1 cellular context compared by ENCODE assay signal in the genomic region with DNA sequence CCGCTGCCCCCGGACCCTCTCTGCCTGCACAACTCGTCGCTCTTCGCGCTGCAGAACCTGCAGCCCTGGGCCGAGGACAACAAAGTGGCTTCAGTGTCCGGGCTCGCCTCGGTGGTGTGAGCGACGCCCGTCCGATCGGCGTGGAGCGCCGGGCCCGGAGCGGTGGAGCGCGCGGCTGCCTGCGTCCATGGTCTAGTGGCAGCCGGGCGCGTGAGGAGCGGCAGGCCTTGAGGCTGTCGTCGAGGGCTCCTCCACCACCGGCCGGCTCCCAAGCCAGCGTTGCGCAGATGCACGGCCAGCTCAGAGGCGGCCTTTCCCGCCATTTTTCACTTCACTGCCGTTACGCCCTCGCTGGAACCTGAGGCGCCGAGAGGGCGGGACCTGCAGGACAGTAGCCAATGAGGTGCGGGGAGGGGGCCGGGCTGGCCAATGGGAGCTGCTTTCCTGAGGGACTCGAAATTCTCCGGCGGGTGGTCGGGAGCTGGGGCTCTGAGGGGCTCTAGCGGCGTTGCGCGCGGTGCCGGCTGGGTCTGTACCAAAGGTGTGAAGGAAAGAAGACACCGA.
A peak's percentile ranks its signal among the peaks of the same experiment; 100 is the strongest.
TF ChIP-seq lines count a peak whose summit lies in the region.

No MANE protein-coding gene starts in this region.

TF ChIP-seq in WTC11, 78 proteins besides CTCF, POLR2A, EP300 and RAD21 (continued from another document and continues in another):
- TF ChIP-seq, protein P1, sequence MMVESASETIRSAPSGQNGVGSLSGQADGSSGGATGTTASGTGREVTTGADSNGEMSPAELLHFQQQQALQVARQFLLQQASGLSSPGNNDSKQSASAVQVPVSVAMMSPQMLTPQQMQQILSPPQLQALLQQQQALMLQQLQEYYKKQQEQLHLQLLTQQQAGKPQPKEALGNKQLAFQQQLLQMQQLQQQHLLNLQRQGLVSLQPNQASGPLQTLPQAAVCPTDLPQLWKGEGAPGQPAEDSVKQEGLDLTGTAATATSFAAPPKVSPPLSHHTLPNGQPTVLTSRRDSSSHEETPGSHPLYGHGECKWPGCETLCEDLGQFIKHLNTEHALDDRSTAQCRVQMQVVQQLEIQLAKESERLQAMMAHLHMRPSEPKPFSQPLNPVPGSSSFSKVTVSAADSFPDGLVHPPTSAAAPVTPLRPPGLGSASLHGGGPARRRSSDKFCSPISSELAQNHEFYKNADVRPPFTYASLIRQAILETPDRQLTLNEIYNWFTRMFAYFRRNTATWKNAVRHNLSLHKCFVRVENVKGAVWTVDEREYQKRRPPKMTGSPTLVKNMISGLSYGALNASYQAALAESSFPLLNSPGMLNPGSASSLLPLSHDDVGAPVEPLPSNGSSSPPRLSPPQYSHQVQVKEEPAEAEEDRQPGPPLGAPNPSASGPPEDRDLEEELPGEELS (CRISPR knock-in tag; IDR thresholded peaks at IDR 0.05) = peak; percentile 96
- peak; percentile 57; the same call in 1 of the 2 replicates for TF ChIP-seq KAT7 (CRISPR knock-in tag; IDR thresholded peaks at IDR 0.05; ENCODE audit: borderline replicate concordance)
- TF ChIP-seq, protein P2, sequence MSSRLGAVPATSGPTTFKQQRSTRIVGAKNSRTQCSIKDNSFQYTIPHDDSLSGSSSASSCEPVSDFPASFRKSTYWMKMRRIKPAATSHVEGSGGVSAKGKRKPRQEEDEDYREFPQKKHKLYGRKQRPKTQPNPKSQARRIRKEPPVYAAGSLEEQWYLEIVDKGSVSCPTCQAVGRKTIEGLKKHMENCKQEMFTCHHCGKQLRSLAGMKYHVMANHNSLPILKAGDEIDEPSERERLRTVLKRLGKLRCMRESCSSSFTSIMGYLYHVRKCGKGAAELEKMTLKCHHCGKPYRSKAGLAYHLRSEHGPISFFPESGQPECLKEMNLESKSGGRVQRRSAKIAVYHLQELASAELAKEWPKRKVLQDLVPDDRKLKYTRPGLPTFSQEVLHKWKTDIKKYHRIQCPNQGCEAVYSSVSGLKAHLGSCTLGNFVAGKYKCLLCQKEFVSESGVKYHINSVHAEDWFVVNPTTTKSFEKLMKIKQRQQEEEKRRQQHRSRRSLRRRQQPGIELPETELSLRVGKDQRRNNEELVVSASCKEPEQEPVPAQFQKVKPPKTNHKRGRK (CRISPR knock-in tag; IDR thresholded peaks at IDR 0.05; ENCODE audit: borderline replicate concordance) = 0 out of 2 replicates have a peak, but pooled peaks have one; percentile 15
- TF ChIP-seq, protein P3, sequence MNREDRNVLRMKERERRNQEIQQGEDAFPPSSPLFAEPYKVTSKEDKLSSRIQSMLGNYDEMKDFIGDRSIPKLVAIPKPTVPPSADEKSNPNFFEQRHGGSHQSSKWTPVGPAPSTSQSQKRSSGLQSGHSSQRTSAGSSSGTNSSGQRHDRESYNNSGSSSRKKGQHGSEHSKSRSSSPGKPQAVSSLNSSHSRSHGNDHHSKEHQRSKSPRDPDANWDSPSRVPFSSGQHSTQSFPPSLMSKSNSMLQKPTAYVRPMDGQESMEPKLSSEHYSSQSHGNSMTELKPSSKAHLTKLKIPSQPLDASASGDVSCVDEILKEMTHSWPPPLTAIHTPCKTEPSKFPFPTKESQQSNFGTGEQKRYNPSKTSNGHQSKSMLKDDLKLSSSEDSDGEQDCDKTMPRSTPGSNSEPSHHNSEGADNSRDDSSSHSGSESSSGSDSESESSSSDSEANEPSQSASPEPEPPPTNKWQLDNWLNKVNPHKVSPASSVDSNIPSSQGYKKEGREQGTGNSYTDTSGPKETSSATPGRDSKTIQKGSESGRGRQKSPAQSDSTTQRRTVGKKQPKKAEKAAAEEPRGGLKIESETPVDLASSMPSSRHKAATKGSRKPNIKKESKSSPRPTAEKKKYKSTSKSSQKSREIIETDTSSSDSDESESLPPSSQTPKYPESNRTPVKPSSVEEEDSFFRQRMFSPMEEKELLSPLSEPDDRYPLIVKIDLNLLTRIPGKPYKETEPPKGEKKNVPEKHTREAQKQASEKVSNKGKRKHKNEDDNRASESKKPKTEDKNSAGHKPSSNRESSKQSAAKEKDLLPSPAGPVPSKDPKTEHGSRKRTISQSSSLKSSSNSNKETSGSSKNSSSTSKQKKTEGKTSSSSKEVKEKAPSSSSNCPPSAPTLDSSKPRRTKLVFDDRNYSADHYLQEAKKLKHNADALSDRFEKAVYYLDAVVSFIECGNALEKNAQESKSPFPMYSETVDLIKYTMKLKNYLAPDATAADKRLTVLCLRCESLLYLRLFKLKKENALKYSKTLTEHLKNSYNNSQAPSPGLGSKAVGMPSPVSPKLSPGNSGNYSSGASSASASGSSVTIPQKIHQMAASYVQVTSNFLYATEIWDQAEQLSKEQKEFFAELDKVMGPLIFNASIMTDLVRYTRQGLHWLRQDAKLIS (CRISPR knock-in tag; IDR thresholded peaks at IDR 0.05; ENCODE audit: borderline replicate concordance) = peak; percentile 97
- TF ChIP-seq, protein P4, sequence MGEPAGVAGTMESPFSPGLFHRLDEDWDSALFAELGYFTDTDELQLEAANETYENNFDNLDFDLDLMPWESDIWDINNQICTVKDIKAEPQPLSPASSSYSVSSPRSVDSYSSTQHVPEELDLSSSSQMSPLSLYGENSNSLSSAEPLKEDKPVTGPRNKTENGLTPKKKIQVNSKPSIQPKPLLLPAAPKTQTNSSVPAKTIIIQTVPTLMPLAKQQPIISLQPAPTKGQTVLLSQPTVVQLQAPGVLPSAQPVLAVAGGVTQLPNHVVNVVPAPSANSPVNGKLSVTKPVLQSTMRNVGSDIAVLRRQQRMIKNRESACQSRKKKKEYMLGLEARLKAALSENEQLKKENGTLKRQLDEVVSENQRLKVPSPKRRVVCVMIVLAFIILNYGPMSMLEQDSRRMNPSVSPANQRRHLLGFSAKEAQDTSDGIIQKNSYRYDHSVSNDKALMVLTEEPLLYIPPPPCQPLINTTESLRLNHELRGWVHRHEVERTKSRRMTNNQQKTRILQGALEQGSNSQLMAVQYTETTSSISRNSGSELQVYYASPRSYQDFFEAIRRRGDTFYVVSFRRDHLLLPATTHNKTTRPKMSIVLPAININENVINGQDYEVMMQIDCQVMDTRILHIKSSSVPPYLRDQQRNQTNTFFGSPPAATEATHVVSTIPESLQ (CRISPR knock-in tag; IDR thresholded peaks at IDR 0.05) = 0 out of 2 replicates have a peak, but pooled peaks have one; percentile 48
- TF ChIP-seq, protein P5, sequence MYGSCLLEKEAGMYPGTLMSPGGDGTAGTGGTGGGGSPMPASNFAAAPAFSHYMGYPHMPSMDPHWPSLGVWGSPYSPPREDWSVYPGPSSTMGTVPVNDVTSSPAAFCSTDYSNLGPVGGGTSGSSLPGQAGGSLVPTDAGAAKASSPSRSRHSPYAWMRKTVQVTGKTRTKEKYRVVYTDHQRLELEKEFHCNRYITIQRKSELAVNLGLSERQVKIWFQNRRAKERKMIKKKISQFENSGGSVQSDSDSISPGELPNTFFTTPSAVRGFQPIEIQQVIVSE (CRISPR knock-in tag; IDR thresholded peaks at IDR 0.05; ENCODE audit: borderline replicate concordance) = no peak
- peak; percentile 76; the same call in 1 of the 2 replicates for TF ChIP-seq ESRRA (CRISPR knock-in tag; IDR thresholded peaks at IDR 0.05; ENCODE audit: borderline replicate concordance)
- TF ChIP-seq, protein P6, sequence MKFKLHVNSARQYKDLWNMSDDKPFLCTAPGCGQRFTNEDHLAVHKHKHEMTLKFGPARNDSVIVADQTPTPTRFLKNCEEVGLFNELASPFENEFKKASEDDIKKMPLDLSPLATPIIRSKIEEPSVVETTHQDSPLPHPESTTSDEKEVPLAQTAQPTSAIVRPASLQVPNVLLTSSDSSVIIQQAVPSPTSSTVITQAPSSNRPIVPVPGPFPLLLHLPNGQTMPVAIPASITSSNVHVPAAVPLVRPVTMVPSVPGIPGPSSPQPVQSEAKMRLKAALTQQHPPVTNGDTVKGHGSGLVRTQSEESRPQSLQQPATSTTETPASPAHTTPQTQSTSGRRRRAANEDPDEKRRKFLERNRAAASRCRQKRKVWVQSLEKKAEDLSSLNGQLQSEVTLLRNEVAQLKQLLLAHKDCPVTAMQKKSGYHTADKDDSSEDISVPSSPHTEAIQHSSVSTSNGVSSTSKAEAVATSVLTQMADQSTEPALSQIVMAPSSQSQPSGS (CRISPR knock-in tag; IDR thresholded peaks at IDR 0.05; ENCODE audit: borderline replicate concordance, low read depth) = 0 out of 2 replicates have a peak, but pooled peaks have one; percentile 76
- TF ChIP-seq ZNF232 (CRISPR knock-in tag; IDR thresholded peaks at IDR 0.05) = no peak; the same call in 1 of the 2 replicates
- TF ChIP-seq, protein P7, sequence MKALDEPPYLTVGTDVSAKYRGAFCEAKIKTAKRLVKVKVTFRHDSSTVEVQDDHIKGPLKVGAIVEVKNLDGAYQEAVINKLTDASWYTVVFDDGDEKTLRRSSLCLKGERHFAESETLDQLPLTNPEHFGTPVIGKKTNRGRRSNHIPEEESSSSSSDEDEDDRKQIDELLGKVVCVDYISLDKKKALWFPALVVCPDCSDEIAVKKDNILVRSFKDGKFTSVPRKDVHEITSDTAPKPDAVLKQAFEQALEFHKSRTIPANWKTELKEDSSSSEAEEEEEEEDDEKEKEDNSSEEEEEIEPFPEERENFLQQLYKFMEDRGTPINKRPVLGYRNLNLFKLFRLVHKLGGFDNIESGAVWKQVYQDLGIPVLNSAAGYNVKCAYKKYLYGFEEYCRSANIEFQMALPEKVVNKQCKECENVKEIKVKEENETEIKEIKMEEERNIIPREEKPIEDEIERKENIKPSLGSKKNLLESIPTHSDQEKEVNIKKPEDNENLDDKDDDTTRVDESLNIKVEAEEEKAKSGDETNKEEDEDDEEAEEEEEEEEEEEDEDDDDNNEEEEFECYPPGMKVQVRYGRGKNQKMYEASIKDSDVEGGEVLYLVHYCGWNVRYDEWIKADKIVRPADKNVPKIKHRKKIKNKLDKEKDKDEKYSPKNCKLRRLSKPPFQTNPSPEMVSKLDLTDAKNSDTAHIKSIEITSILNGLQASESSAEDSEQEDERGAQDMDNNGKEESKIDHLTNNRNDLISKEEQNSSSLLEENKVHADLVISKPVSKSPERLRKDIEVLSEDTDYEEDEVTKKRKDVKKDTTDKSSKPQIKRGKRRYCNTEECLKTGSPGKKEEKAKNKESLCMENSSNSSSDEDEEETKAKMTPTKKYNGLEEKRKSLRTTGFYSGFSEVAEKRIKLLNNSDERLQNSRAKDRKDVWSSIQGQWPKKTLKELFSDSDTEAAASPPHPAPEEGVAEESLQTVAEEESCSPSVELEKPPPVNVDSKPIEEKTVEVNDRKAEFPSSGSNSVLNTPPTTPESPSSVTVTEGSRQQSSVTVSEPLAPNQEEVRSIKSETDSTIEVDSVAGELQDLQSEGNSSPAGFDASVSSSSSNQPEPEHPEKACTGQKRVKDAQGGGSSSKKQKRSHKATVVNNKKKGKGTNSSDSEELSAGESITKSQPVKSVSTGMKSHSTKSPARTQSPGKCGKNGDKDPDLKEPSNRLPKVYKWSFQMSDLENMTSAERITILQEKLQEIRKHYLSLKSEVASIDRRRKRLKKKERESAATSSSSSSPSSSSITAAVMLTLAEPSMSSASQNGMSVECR (CRISPR knock-in tag; IDR thresholded peaks at IDR 0.05; ENCODE audit: borderline replicate concordance) = peak; percentile 79
- peak; percentile 92 for TF ChIP-seq TEAD1 (CRISPR knock-in tag; IDR thresholded peaks at IDR 0.05)
- TF ChIP-seq, protein P8, sequence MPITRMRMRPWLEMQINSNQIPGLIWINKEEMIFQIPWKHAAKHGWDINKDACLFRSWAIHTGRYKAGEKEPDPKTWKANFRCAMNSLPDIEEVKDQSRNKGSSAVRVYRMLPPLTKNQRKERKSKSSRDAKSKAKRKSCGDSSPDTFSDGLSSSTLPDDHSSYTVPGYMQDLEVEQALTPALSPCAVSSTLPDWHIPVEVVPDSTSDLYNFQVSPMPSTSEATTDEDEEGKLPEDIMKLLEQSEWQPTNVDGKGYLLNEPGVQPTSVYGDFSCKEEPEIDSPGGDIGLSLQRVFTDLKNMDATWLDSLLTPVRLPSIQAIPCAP (CRISPR knock-in tag; IDR thresholded peaks at IDR 0.05) = peak; percentile 96
- no peak for TF ChIP-seq ZNF416 (CRISPR knock-in tag; IDR thresholded peaks at IDR 0.05)
- TF ChIP-seq CREM (CRISPR knock-in tag; IDR thresholded peaks at IDR 0.05) = peak; percentile 54; the same call in 1 of the 2 replicates
- TF ChIP-seq RELA (CRISPR knock-in tag; IDR thresholded peaks at IDR 0.05; ENCODE audit: borderline replicate concordance) = peak; percentile 88
- TF ChIP-seq, protein P9, sequence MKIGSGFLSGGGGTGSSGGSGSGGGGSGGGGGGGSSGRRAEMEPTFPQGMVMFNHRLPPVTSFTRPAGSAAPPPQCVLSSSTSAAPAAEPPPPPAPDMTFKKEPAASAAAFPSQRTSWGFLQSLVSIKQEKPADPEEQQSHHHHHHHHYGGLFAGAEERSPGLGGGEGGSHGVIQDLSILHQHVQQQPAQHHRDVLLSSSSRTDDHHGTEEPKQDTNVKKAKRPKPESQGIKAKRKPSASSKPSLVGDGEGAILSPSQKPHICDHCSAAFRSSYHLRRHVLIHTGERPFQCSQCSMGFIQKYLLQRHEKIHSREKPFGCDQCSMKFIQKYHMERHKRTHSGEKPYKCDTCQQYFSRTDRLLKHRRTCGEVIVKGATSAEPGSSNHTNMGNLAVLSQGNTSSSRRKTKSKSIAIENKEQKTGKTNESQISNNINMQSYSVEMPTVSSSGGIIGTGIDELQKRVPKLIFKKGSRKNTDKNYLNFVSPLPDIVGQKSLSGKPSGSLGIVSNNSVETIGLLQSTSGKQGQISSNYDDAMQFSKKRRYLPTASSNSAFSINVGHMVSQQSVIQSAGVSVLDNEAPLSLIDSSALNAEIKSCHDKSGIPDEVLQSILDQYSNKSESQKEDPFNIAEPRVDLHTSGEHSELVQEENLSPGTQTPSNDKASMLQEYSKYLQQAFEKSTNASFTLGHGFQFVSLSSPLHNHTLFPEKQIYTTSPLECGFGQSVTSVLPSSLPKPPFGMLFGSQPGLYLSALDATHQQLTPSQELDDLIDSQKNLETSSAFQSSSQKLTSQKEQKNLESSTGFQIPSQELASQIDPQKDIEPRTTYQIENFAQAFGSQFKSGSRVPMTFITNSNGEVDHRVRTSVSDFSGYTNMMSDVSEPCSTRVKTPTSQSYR (CRISPR knock-in tag; IDR thresholded peaks at IDR 0.05) = 0 out of 2 replicates have a peak, but pooled peaks have one; percentile 86
- TF ChIP-seq FOXK1 (CRISPR knock-in tag; IDR thresholded peaks at IDR 0.05) = peak; percentile 83
- TF ChIP-seq PRRX2 (CRISPR knock-in tag; IDR thresholded peaks at IDR 0.05) = no peak
- TF ChIP-seq, protein P10, sequence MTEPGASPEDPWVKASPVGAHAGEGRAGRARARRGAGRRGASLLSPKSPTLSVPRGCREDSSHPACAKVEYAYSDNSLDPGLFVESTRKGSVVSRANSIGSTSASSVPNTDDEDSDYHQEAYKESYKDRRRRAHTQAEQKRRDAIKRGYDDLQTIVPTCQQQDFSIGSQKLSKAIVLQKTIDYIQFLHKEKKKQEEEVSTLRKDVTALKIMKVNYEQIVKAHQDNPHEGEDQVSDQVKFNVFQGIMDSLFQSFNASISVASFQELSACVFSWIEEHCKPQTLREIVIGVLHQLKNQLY (CRISPR knock-in tag; IDR thresholded peaks at IDR 0.05) = no peak; the same call in 1 of the 2 replicates
- TF ChIP-seq, protein P11, sequence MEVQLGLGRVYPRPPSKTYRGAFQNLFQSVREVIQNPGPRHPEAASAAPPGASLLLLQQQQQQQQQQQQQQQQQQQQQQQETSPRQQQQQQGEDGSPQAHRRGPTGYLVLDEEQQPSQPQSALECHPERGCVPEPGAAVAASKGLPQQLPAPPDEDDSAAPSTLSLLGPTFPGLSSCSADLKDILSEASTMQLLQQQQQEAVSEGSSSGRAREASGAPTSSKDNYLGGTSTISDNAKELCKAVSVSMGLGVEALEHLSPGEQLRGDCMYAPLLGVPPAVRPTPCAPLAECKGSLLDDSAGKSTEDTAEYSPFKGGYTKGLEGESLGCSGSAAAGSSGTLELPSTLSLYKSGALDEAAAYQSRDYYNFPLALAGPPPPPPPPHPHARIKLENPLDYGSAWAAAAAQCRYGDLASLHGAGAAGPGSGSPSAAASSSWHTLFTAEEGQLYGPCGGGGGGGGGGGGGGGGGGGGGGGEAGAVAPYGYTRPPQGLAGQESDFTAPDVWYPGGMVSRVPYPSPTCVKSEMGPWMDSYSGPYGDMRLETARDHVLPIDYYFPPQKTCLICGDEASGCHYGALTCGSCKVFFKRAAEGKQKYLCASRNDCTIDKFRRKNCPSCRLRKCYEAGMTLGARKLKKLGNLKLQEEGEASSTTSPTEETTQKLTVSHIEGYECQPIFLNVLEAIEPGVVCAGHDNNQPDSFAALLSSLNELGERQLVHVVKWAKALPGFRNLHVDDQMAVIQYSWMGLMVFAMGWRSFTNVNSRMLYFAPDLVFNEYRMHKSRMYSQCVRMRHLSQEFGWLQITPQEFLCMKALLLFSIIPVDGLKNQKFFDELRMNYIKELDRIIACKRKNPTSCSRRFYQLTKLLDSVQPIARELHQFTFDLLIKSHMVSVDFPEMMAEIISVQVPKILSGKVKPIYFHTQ (CRISPR knock-in tag; IDR thresholded peaks at IDR 0.05) = no peak
